In the genomic region with DNA sequence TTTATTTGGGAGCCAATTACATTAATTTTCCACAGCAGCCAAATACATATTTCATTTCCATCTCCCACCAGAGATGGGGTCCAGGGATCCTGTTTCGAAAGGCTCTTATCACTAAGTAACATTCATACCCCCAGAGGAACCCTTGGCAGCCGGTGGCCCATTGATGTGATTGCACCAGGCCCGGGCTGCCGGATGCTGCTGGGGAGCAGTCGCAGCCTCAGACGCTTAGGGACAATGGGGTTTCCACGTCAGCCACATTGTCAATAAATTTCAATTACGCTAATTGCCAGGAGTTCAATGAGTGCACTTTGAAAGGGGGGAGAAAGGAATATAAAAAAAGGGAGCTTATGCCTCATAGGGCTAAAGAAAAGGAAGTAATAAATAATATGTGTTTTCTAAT, we compare ENCODE assay signal across 2 cellular contexts.
TF ChIP-seq lines count a peak whose summit lies in the region.

No MANE protein-coding gene starts in this region.

TF ChIP-seq in SK-N-SH, 30 proteins besides CTCF, POLR2A, EP300 and RAD21 (continued from another document):
- TF ChIP-seq, protein P1, sequence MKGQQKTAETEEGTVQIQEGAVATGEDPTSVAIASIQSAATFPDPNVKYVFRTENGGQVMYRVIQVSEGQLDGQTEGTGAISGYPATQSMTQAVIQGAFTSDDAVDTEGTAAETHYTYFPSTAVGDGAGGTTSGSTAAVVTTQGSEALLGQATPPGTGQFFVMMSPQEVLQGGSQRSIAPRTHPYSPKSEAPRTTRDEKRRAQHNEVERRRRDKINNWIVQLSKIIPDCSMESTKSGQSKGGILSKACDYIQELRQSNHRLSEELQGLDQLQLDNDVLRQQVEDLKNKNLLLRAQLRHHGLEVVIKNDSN (IDR thresholded peaks at IDR 0.05; ENCODE audit: borderline replicate concordance, low read depth), result no peak
- no peak for TF ChIP-seq RXRA (IDR thresholded peaks at IDR 0.05; ENCODE audit: borderline replicate concordance, low read depth)
- TF ChIP-seq SMC3 (IDR thresholded peaks at IDR 0.05; ENCODE audit: low read depth, low read length), result no peak
- no peak for TF ChIP-seq NFIC (IDR thresholded peaks at IDR 0.05; ENCODE audit: borderline replicate concordance)
- TF ChIP-seq MEF2A (IDR thresholded peaks at IDR 0.05; ENCODE audit: borderline replicate concordance, low read depth), result no peak
- TF ChIP-seq TCF12 (IDR thresholded peaks at IDR 0.05), result no peak
- no peak for TF ChIP-seq JUND (IDR thresholded peaks at IDR 0.05)
- TF ChIP-seq CHD2 (IDR thresholded peaks at IDR 0.05; ENCODE audit: low read length, partially characterized antibody), result no peak

TF ChIP-seq in SK-N-SH treated with all-trans-retinoic acid at 6 μM for 48 hours, 23 proteins besides CTCF, POLR2A, EP300 and RAD21:
- TF ChIP-seq, protein P2, sequence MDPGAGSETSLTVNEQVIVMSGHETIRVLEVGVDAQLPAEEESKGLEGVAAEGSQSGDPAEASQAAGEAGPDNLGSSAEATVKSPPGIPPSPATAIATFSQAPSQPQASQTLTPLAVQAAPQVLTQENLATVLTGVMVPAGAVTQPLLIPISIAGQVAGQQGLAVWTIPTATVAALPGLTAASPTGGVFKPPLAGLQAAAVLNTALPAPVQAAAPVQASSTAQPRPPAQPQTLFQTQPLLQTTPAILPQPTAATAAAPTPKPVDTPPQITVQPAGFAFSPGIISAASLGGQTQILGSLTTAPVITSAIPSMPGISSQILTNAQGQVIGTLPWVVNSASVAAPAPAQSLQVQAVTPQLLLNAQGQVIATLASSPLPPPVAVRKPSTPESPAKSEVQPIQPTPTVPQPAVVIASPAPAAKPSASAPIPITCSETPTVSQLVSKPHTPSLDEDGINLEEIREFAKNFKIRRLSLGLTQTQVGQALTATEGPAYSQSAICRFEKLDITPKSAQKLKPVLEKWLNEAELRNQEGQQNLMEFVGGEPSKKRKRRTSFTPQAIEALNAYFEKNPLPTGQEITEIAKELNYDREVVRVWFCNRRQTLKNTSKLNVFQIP (CRISPR knock-in tag; IDR thresholded peaks at IDR 0.05; ENCODE audit: borderline replicate concordance, low read depth), result no peak
- TF ChIP-seq PPARA (CRISPR knock-in tag; IDR thresholded peaks at IDR 0.05; ENCODE audit: borderline replicate concordance) (no peak), ZNF565 (CRISPR knock-in tag; conservative IDR thresholded peaks at IDR 0.05; ENCODE audit: low read depth) (no peak), RARB (CRISPR knock-in tag; IDR thresholded peaks at IDR 0.05) (no peak), ZNF70 (CRISPR knock-in tag; IDR thresholded peaks at IDR 0.05) (no peak), ARNTL (CRISPR knock-in tag; IDR thresholded peaks at IDR 0.05; ENCODE audit: borderline replicate concordance, low read depth) (no peak), CSDC2 (CRISPR knock-in tag; IDR thresholded peaks at IDR 0.05) (no peak), OSR1 (CRISPR knock-in tag; IDR thresholded peaks at IDR 0.05) (no peak), ZNF8 (CRISPR knock-in tag; IDR thresholded peaks at IDR 0.05) (no peak), ZFP3 (CRISPR knock-in tag; IDR thresholded peaks at IDR 0.05) (no peak), TOX (CRISPR knock-in tag; IDR thresholded peaks at IDR 0.05; ENCODE audit: borderline replicate concordance) (no peak), ZC3H10 (CRISPR knock-in tag; IDR thresholded peaks at IDR 0.05) (no peak), SNAI2 (CRISPR knock-in tag; IDR thresholded peaks at IDR 0.05) (no peak)
- TF ChIP-seq, protein P3, sequence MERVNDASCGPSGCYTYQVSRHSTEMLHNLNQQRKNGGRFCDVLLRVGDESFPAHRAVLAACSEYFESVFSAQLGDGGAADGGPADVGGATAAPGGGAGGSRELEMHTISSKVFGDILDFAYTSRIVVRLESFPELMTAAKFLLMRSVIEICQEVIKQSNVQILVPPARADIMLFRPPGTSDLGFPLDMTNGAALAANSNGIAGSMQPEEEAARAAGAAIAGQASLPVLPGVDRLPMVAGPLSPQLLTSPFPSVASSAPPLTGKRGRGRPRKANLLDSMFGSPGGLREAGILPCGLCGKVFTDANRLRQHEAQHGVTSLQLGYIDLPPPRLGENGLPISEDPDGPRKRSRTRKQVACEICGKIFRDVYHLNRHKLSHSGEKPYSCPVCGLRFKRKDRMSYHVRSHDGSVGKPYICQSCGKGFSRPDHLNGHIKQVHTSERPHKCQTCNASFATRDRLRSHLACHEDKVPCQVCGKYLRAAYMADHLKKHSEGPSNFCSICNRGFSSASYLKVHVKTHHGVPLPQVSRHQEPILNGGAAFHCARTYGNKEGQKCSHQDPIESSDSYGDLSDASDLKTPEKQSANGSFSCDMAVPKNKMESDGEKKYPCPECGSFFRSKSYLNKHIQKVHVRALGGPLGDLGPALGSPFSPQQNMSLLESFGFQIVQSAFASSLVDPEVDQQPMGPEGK (CRISPR knock-in tag; IDR thresholded peaks at IDR 0.05; ENCODE audit: borderline replicate concordance), result no peak
- TF ChIP-seq, protein P4, sequence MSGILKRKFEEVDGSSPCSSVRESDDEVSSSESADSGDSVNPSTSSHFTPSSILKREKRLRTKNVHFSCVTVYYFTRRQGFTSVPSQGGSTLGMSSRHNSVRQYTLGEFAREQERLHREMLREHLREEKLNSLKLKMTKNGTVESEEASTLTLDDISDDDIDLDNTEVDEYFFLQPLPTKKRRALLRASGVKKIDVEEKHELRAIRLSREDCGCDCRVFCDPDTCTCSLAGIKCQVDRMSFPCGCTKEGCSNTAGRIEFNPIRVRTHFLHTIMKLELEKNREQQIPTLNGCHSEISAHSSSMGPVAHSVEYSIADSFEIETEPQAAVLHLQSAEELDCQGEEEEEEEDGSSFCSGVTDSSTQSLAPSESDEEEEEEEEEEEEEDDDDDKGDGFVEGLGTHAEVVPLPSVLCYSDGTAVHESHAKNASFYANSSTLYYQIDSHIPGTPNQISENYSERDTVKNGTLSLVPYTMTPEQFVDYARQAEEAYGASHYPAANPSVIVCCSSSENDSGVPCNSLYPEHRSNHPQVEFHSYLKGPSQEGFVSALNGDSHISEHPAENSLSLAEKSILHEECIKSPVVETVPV (CRISPR knock-in tag; IDR thresholded peaks at IDR 0.05), result no peak
- TF ChIP-seq, protein P5, sequence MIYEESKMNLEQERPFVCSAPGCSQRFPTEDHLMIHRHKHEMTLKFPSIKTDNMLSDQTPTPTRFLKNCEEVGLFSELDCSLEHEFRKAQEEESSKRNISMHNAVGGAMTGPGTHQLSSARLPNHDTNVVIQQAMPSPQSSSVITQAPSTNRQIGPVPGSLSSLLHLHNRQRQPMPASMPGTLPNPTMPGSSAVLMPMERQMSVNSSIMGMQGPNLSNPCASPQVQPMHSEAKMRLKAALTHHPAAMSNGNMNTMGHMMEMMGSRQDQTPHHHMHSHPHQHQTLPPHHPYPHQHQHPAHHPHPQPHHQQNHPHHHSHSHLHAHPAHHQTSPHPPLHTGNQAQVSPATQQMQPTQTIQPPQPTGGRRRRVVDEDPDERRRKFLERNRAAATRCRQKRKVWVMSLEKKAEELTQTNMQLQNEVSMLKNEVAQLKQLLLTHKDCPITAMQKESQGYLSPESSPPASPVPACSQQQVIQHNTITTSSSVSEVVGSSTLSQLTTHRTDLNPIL (CRISPR knock-in tag; IDR thresholded peaks at IDR 0.05; ENCODE audit: low read depth), result no peak
- TF ChIP-seq, protein P6, sequence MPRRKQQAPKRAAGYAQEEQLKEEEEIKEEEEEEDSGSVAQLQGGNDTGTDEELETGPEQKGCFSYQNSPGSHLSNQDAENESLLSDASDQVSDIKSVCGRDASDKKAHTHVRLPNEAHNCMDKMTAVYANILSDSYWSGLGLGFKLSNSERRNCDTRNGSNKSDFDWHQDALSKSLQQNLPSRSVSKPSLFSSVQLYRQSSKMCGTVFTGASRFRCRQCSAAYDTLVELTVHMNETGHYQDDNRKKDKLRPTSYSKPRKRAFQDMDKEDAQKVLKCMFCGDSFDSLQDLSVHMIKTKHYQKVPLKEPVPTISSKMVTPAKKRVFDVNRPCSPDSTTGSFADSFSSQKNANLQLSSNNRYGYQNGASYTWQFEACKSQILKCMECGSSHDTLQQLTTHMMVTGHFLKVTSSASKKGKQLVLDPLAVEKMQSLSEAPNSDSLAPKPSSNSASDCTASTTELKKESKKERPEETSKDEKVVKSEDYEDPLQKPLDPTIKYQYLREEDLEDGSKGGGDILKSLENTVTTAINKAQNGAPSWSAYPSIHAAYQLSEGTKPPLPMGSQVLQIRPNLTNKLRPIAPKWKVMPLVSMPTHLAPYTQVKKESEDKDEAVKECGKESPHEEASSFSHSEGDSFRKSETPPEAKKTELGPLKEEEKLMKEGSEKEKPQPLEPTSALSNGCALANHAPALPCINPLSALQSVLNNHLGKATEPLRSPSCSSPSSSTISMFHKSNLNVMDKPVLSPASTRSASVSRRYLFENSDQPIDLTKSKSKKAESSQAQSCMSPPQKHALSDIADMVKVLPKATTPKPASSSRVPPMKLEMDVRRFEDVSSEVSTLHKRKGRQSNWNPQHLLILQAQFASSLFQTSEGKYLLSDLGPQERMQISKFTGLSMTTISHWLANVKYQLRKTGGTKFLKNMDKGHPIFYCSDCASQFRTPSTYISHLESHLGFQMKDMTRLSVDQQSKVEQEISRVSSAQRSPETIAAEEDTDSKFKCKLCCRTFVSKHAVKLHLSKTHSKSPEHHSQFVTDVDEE (CRISPR knock-in tag; IDR thresholded peaks at IDR 0.05), result no peak
